ENCODE assay signal across 12 cellular contexts in the genomic region with DNA sequence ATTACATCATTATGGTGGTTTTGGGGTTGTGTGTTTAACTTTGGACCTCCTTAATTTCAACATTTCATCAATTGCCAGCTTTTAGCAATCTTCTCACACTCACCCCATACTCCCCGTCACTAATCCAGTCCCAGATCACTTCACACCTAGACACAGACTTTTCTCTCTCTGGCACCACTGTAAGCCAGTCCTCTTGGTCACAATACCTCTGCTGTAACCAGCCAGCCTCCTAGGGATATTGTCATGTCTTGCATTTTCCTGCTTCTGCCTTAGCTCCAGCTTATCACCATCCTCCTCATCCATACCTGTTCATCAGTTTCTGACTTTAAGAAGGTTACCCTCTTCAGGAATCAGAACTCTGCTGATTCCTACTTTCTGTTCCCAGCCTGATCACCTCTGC. TPM values are rescaled to one million over a fixed set of nuclear protein-coding genes. Genes with fewer than 3 reads are reported as not detected.
DNase-seq lines count a peak whose midpoint lies in the region; ATAC-seq lines count a peak whose summit lies in the region.
"Had no signal": no experiment of that assay in that cellular context is flagged by ENCODE, and none has a peak within 500 bp of the region (broad histone marks: within the 10 kb centered on the region; RNA-seq: fewer than 3 reads in every experiment).

No MANE protein-coding gene starts in this region.

- H3K4me1 ChIP-seq in CD4-positive, CD25-positive, alpha-beta regulatory T cell (ENCODE audit: control insufficient read depth, insufficient read depth, low read length, poor library complexity, severe bottlenecking), result peaks cover 64% of the 10 kb centered on the region

- peak overlapping the region; percentile 79 to 96 (median 85) for H3K4me3 Mint-ChIP-seq in CD4-positive, CD25-positive, alpha-beta regulatory T cell
- peak overlapping the region; percentile 81 for H3K4me3 Mint-ChIP-seq in activated T-helper 1 cell treated with anti-CD3 and anti-CD28 coated beads, Interleukin-12 subunit alpha, Interleukin-12 subunit beta, Interleukin-2, Interleukin-4 antibody, amounts not matched to agents 30 ng/mL and 10 ng/mL and 1 ng/mL, durations not matched to agents 14 hours and 24 hours and 36 hours
- peak overlapping the region; percentile 76 to 96 (median 91) for H3K4me3 Mint-ChIP-seq in naive thymus-derived CD8-positive, alpha-beta T cell

- H3K36me3 ChIP-seq in CD4-positive, CD25-positive, alpha-beta regulatory T cell (ENCODE audit: control insufficient read depth, insufficient read depth, low read length), result peaks cover 7% of the 10 kb centered on the region

- H3K27me3 ChIP-seq in CD4-positive, CD25-positive, alpha-beta regulatory T cell (ENCODE audit: control insufficient read depth, insufficient read depth, low read length), result no peaks in the 10 kb centered on the region

- peaks cover 15% of the 10 kb centered on the region for H3K36me3 Mint-ChIP-seq in CD4-positive, CD25-positive, alpha-beta regulatory T cell
- H3K36me3 Mint-ChIP-seq in activated T-helper 1 cell treated with anti-CD3 and anti-CD28 coated beads, Interleukin-12 subunit alpha, Interleukin-12 subunit beta, Interleukin-2, Interleukin-4 antibody, amounts not matched to agents 30 ng/mL and 10 ng/mL and 1 ng/mL, durations not matched to agents 14 hours and 24 hours and 36 hours (ENCODE audit: low read depth), result peaks cover 20% of the 10 kb centered on the region
- peaks cover 17 to 29% (median 20%) of the 10 kb centered on the region in 3 donors for H3K36me3 Mint-ChIP-seq in naive thymus-derived CD8-positive, alpha-beta T cell

- intact Hi-C loops in activated T-helper 1 cell treated with anti-CD3 and anti-CD28 coated beads, Interleukin-12 subunit alpha, Interleukin-12 subunit beta, Interleukin-2, Interleukin-4 antibody, amounts not matched to agents 30 ng/mL and 10 ng/mL and 1 ng/mL, durations not matched to agents 14 hours and 24 hours and 36 hours (cut with micrococcal nuclease), result loop anchor here (1.0 to 10.0 kb wide), 3 partner anchors 67 to 1022 kb away; no protein-coding TSS in a partner anchor

- peak overlapping the region; percentile 75 to 92 (median 89) for H3K27ac Mint-ChIP-seq in CD4-positive, CD25-positive, alpha-beta regulatory T cell
- H3K27ac Mint-ChIP-seq in activated T-helper 1 cell treated with anti-CD3 and anti-CD28 coated beads, Interleukin-12 subunit alpha, Interleukin-12 subunit beta, Interleukin-2, Interleukin-4 antibody, amounts not matched to agents 30 ng/mL and 10 ng/mL and 1 ng/mL, durations not matched to agents 14 hours and 24 hours and 36 hours, result peak overlapping the region; percentile 88
- peak overlapping the region; percentile 91 to 99 (median 96) for H3K27ac Mint-ChIP-seq in naive thymus-derived CD8-positive, alpha-beta T cell

- peak overlapping the region; percentile 88 for H3K27ac ChIP-seq in CD4-positive, CD25-positive, alpha-beta regulatory T cell (ENCODE audit: insufficient read depth, low read length, poor library complexity, severe bottlenecking)

- H3K9me3 ChIP-seq in CD4-positive, CD25-positive, alpha-beta regulatory T cell (ENCODE audit: control insufficient read depth in 2 of 2, low read length in 2 of 2), result no peaks in the 10 kb centered on the region

- H3K4me1 Mint-ChIP-seq in CD4-positive, CD25-positive, alpha-beta regulatory T cell, result peaks cover 20 to 58% (median 43%) of the 10 kb centered on the region in 4 donors
- peaks cover 52% of the 10 kb centered on the region for H3K4me1 Mint-ChIP-seq in activated T-helper 1 cell treated with anti-CD3 and anti-CD28 coated beads, Interleukin-12 subunit alpha, Interleukin-12 subunit beta, Interleukin-2, Interleukin-4 antibody, amounts not matched to agents 30 ng/mL and 10 ng/mL and 1 ng/mL, durations not matched to agents 14 hours and 24 hours and 36 hours (ENCODE audit: low read depth)
- peaks cover 33 to 57% (median 48%) of the 10 kb centered on the region in 4 donors for H3K4me1 Mint-ChIP-seq in naive thymus-derived CD8-positive, alpha-beta T cell

- peaks cover 0 to 4% (median 0%) of the 10 kb centered on the region in 7 donors for H3K9me3 Mint-ChIP-seq in CD4-positive, CD25-positive, alpha-beta regulatory T cell
- H3K9me3 Mint-ChIP-seq in activated T-helper 1 cell treated with anti-CD3 and anti-CD28 coated beads, Interleukin-12 subunit alpha, Interleukin-12 subunit beta, Interleukin-2, Interleukin-4 antibody, amounts not matched to agents 30 ng/mL and 10 ng/mL and 1 ng/mL, durations not matched to agents 14 hours and 24 hours and 36 hours, result no peaks in the 10 kb centered on the region
- H3K9me3 Mint-ChIP-seq in naive thymus-derived CD8-positive, alpha-beta T cell, result peaks cover 0 to 5% (median 0%) of the 10 kb centered on the region in 9 donors

- H3K27me3 Mint-ChIP-seq in CD4-positive, CD25-positive, alpha-beta regulatory T cell, result peaks cover 7% of the 10 kb centered on the region
- no peaks in the 10 kb centered on the region for H3K27me3 Mint-ChIP-seq in activated T-helper 1 cell treated with anti-CD3 and anti-CD28 coated beads, Interleukin-12 subunit alpha, Interleukin-12 subunit beta, Interleukin-2, Interleukin-4 antibody, amounts not matched to agents 30 ng/mL and 10 ng/mL and 1 ng/mL, durations not matched to agents 14 hours and 24 hours and 36 hours (ENCODE audit: insufficient read depth)
- no peaks in the 10 kb centered on the region for H3K27me3 Mint-ChIP-seq in naive thymus-derived CD8-positive, alpha-beta T cell

- peak overlapping the region; percentile 90 for H3K4me3 ChIP-seq in CD4-positive, CD25-positive, alpha-beta regulatory T cell (ENCODE audit: low read depth, low read length)
- peak overlapping the region; percentile 19; the same call in 1 of the 2 replicates for H3K4me3 ChIP-seq in GM08714 (ENCODE audit: low read length)

- POLR2A ChIA-PET in naive thymus-derived CD8-positive, alpha-beta T cell (lab: Charles Lee), result interaction anchor here (1.0 to 11.0 kb wide), 6 partner anchors 8 to 67 kb away, joined by 4 to 193 read pairs (median 57); no protein-coding TSS in a partner anchor

- ATAC-seq in CD4-positive, CD25-positive, alpha-beta regulatory T cell (ENCODE audit: low read depth in 2 of 2), result no peak
- ATAC-seq in naive thymus-derived CD8-positive, alpha-beta T cell, result no peak
- ATAC-seq in GM19351 (IDR thresholded peaks at IDR 0.05; ENCODE audit: unreplicated experiment) (no peak), HG02642 (IDR thresholded peaks at IDR 0.05; ENCODE audit: poor library complexity, unreplicated experiment) (no peak)

- no peak for DNase-seq in CD4-positive, CD25-positive, alpha-beta regulatory T cell
- DNase-seq in activated T-helper 1 cell treated with anti-CD3 and anti-CD28 coated beads, Interleukin-12 subunit alpha, Interleukin-12 subunit beta, Interleukin-2, Interleukin-4 antibody, amounts not matched to agents 30 ng/mL and 10 ng/mL and 1 ng/mL, durations not matched to agents 14 hours and 24 hours and 36 hours (ENCODE audit: low spot score), result no peak
- DNase-seq in naive thymus-derived CD8-positive, alpha-beta T cell, result no peak
- no peak for DNase-seq in dedifferentiated amniotic fluid mesenchymal stem cell (ENCODE audit: extremely low spot score)
- DNase-seq in amniotic stem cell (lab: John Stamatoyannopoulos, UW), result no peak
- DNase-seq: activated gamma-delta T cell; central memory CD4-positive, alpha-beta T cell; NCI-H1092; stimulated activated CD4-positive, alpha-beta T cell treated with anti-CD3 and anti-CD28 coated beads, Interleukin-1b, Interleukin-23, amount 100 ng/mL, for 48 hours had no signal

RNA-seq across cellular contexts. Expression of a gene that starts 1.6 kb away (rescaled TPM):
- 542 TPM for total RNA-seq in CD4-positive, CD25-positive, alpha-beta regulatory T cell
- 100 to 1,000 TPM in 2 of 4 donors, 10 to 100 TPM in 2; 97.1 to 116 (median 106) TPM for polyA plus RNA-seq in CD4-positive, CD25-positive, alpha-beta regulatory T cell
- 148 and 164 TPM in 2 replicates for total RNA-seq in activated T-helper 1 cell treated with anti-CD3 and anti-CD28 coated beads, Interleukin-12 subunit alpha, Interleukin-12 subunit beta, Interleukin-2, Interleukin-4 antibody, amounts not matched to agents 30 ng/mL and 10 ng/mL and 1 ng/mL, durations not matched to agents 14 hours and 24 hours and 36 hours
- 100 to 1,000 TPM; 312 to 331 TPM for total RNA-seq in naive thymus-derived CD8-positive, alpha-beta T cell
- polyA plus RNA-seq in naive thymus-derived CD8-positive, alpha-beta T cell, result 10 to 100 TPM; 73.5 to 98.3 (median 91.9) TPM
